ENCODE assay signal across 25 cellular contexts in the genomic region with DNA sequence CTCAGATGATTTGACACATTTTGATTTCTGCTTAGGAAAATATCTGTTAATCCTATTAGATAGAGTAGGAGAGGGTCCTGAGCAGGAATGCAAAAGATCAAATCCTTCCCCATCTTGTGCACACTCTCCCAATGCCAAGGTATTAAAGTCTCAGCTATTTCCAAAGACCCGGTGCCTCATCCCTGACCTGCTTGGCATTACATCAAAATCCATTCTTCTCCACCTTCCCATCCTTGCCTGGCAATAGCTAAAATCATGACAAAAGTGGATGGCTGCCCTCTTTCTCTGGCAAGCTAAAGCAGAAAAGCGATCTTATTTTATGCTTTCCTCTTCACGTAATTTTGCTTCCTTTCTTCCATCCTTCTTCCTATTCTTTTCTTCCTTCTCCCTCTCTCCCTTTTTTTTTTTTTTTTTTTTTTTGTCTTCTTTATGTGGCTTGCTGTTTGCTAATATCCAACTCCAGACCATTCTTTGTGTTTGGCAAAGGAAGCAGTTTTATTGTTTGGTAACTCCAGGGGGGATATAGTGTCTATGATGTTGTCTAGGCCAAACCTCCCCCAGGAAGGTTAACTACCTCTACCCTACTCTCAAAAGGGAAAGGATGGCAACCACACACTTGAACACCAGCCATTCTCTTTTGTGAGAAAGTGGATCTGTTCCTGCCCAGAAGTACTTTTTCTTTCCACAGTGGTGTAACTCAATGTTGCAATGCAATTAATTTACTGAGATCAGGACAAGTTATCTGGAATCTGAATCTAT.
DNase-seq lines count a peak whose midpoint lies in the region; ATAC-seq and TF ChIP-seq lines count a peak whose summit lies in the region.
"Had no signal": no experiment of that assay in that cellular context is flagged by ENCODE, and none has a peak within 500 bp of the region (broad histone marks: within the 10 kb centered on the region; RNA-seq: fewer than 3 reads in every experiment).

No MANE protein-coding gene starts in this region.

- WGBS in H9 (ENCODE audit: extremely low coverage, insufficient read length, low lambda C conversion rate), result no CpG with 5 or more reads among the region's 3 CpGs
- 70 to 79% (median 73%) methylated on average over 3 of the region's 3 CpGs for WGBS in heart left ventricle, 4 donors

- no peak overlapping the region for H4K8ac ChIP-seq in H9 (replicated peaks; ENCODE audit: insufficient read length, low read depth, low read length)

- TF ChIP-seq CTCF in A673 (conservative IDR thresholded peaks at IDR 0.05; ENCODE audit: low read depth, low read length) (no peak), H9 (conservative IDR thresholded peaks at IDR 0.05) (no peak), heart left ventricle (IDR thresholded peaks at IDR 0.05) (no peak), coronary artery (IDR thresholded peaks at IDR 0.05) (no peak)

- peak overlapping the region; percentile 68 to 99 (median 98) for H3K27ac Mint-ChIP-seq in H9
- H3K27ac Mint-ChIP-seq: activated naive CD8-positive, alpha-beta T cell treated with anti-CD3 and anti-CD28 coated beads, Interleukin-2, amount 10 ng/mL, durations not matched to agents 7 days and 5 days; activated T-helper 2 cell treated with anti-CD3 and anti-CD28 coated beads, Interferon-gamma antibody, Interleukin-2, Interleukin-4, amounts not matched to agents 10 μg/mL and 5 μg/mL and 100 μg/mL, durations not matched to agents 14 hours and 24 hours and 36 hours; stimulated activated effector memory CD8-positive, alpha-beta T cell treated with anti-CD3 and anti-CD28 coated beads, Interleukin-12 subunit alpha, Interleukin-12 subunit beta, amount 100 ng/mL, for 72 hours had no signal

- H3K4me3 Mint-ChIP-seq in H9, result peak overlapping the region; percentile 10 to 43; a peak in 2 of 5 replicates
- H3K4me3 Mint-ChIP-seq in activated T-cell treated with anti-CD3 and anti-CD28 coated beads, Interleukin-2, amount 50 U/mL, for 4 hours, result no peak overlapping the region
- H3K4me3 Mint-ChIP-seq: activated naive CD8-positive, alpha-beta T cell treated with anti-CD3 and anti-CD28 coated beads, Interleukin-2, amount 10 ng/mL, durations not matched to agents 7 days and 5 days; stimulated activated effector memory CD8-positive, alpha-beta T cell treated with anti-CD3 and anti-CD28 coated beads, Interleukin-12 subunit alpha, Interleukin-12 subunit beta, amount 100 ng/mL, for 72 hours had no signal

- no peak overlapping the region for H2BK120ac ChIP-seq in H9 (ENCODE audit: low read depth, low read length, poor library complexity, severe bottlenecking)

- POLR2A ChIA-PET in A673 (lab: Charles Lee; ENCODE audit: low non-redundant PET), result no interaction called here

- peaks cover 61 to 74% of the 10 kb centered on the region in 2 experiments for H3K4me1 Mint-ChIP-seq in H9
- no peaks in the 10 kb centered on the region for H3K4me1 Mint-ChIP-seq in activated T-cell treated with anti-CD3 and anti-CD28 coated beads, Interleukin-2, amount 50 U/mL, for 4 hours (ENCODE audit: low read depth)
- H3K4me1 Mint-ChIP-seq: activated naive CD8-positive, alpha-beta T cell treated with anti-CD3 and anti-CD28 coated beads, Interleukin-2, amount 10 ng/mL, durations not matched to agents 7 days and 5 days; stimulated activated effector memory CD8-positive, alpha-beta T cell treated with anti-CD3 and anti-CD28 coated beads, Interleukin-12 subunit alpha, Interleukin-12 subunit beta, amount 100 ng/mL, for 72 hours had no signal

- no peak overlapping the region for H2BK12ac ChIP-seq in H9 (ENCODE audit: insufficient read length, low read depth, low read length)

- H3K14ac ChIP-seq in H9 (ENCODE audit: insufficient read depth, low read length), result no peak overlapping the region

- no peaks in the 10 kb centered on the region for H3K36me3 ChIP-seq in A673 (ENCODE audit: insufficient read depth, low read length, poor library complexity, severe bottlenecking)
- no peaks in the 10 kb centered on the region for H3K36me3 ChIP-seq in heart left ventricle
- H3K36me3 ChIP-seq: brain microvascular endothelial cell, neutrophil, thoracic aorta, vagina had no signal

- no peak overlapping the region for H3K9ac ChIP-seq in H9 (ENCODE audit: extremely low read depth, insufficient read length, low read length)

- H3K56ac ChIP-seq in H9 (ENCODE audit: insufficient read length, low read depth, low read length), result no peak overlapping the region

- no peak overlapping the region for H3T11ph ChIP-seq in H9 (ENCODE audit: low read length)

- no peak overlapping the region for H2BK20ac ChIP-seq in H9 (ENCODE audit: low read depth, low read length, poor library complexity, severe bottlenecking)

- no peaks in the 10 kb centered on the region for H3K27me3 Mint-ChIP-seq in H9 (ENCODE audit: low read depth)
- peaks cover 14% of the 10 kb centered on the region for H3K27me3 Mint-ChIP-seq in activated T-cell treated with anti-CD3 and anti-CD28 coated beads, Interleukin-2, amount 50 U/mL, for 4 hours (ENCODE audit: low read depth)
- H3K27me3 Mint-ChIP-seq: activated naive CD8-positive, alpha-beta T cell treated with anti-CD3 and anti-CD28 coated beads, Interleukin-2, amount 10 ng/mL, durations not matched to agents 7 days and 5 days had no signal

- no peaks in the 10 kb centered on the region; a peak in 1 of 5 replicates for H3K9me3 Mint-ChIP-seq in H9
- H3K9me3 Mint-ChIP-seq in activated T-cell treated with anti-CD3 and anti-CD28 coated beads, Interleukin-2, amount 50 U/mL, for 4 hours, result no peaks in the 10 kb centered on the region
- H3K9me3 Mint-ChIP-seq: activated naive CD8-positive, alpha-beta T cell treated with anti-CD3 and anti-CD28 coated beads, Interleukin-2, amount 10 ng/mL, durations not matched to agents 7 days and 5 days; activated T-helper 2 cell treated with anti-CD3 and anti-CD28 coated beads, Interferon-gamma antibody, Interleukin-2, Interleukin-4, amounts not matched to agents 10 μg/mL and 5 μg/mL and 100 μg/mL, durations not matched to agents 14 hours and 24 hours and 36 hours; stimulated activated effector memory CD8-positive, alpha-beta T cell treated with anti-CD3 and anti-CD28 coated beads, Interleukin-12 subunit alpha, Interleukin-12 subunit beta, amount 100 ng/mL, for 72 hours had no signal

- H3K27me3 ChIP-seq in A673 (replicated peaks; ENCODE audit: insufficient read depth, low read depth, low read length, poor library complexity) (no peaks in the 10 kb centered on the region), H9 (ENCODE audit: insufficient read depth, low read length) (no peaks in the 10 kb centered on the region; the same call in 1 of the 2 replicates), layer of hippocampus (ENCODE audit: control insufficient read depth, insufficient read depth, low read length) (no peaks in the 10 kb centered on the region), heart left ventricle (no peaks in the 10 kb centered on the region)
- H3K27me3 ChIP-seq: brain microvascular endothelial cell, neutrophil, vagina had no signal

- no peak overlapping the region for H3K18ac ChIP-seq in H9 (ENCODE audit: insufficient read length, low read depth, low read length)

- no peaks in the 10 kb centered on the region for H3K79me1 ChIP-seq in H9 (ENCODE audit: insufficient read depth, low read depth, low read length, poor library complexity, severe bottlenecking)

- H3K4me2 ChIP-seq in H9 (ENCODE audit: insufficient read depth, insufficient read length, low read length), result peak overlapping the region; percentile 39

- no peak overlapping the region for H2BK5ac ChIP-seq in H9 (ENCODE audit: insufficient read length, low read length)

- CTCF ChIA-PET in A673 (lab: Charles Lee), result no interaction called here

- H3K9me3 ChIP-seq in A673 (ENCODE audit: low read depth, low read length, poor library complexity, severe bottlenecking) (no peaks in the 10 kb centered on the region), H9 (ENCODE audit: control insufficient read depth, low read depth, low read length) (no peaks in the 10 kb centered on the region), heart left ventricle (no peaks in the 10 kb centered on the region)
- H3K9me3 ChIP-seq: mucosa of descending colon, neutrophil, psoas muscle, thoracic aorta, vagina had no signal

- no peak overlapping the region for H2AFZ ChIP-seq in H9 (ENCODE audit: low read length)

- H2AK5ac ChIP-seq in H9 (ENCODE audit: insufficient read length, low read length), result no peak overlapping the region

- no peak overlapping the region for H4K5ac ChIP-seq in H9 (ENCODE audit: insufficient read length, low read depth, low read length)

- intact Hi-C loops in A673 (cut with micrococcal nuclease; ENCODE audit: unreplicated experiment) (no loop called here), heart left ventricle (cut with DNase I) (no loop called here)

- no peaks in the 10 kb centered on the region for H3K79me2 ChIP-seq in H9 (ENCODE audit: insufficient read depth, low read length)

- BruUV-seq in A673 (replicated peaks; lab: Mats Ljungman, UMichigan), result no TSS peak

- H2BK15ac ChIP-seq in H9 (ENCODE audit: low read depth, low read length), result no peak overlapping the region

- H3K23ac ChIP-seq in H9 (ENCODE audit: insufficient read length, low read depth, low read length), result no peak overlapping the region

- peaks cover 24% of the 10 kb centered on the region for H3K4me1 ChIP-seq in A673 (ENCODE audit: insufficient read depth, low read length, poor library complexity, severe bottlenecking)
- peaks cover 30% of the 10 kb centered on the region for H3K4me1 ChIP-seq in H9 (ENCODE audit: insufficient read depth, low read length)
- H3K4me1 ChIP-seq in heart left ventricle, result no peaks in the 10 kb centered on the region
- H3K4me1 ChIP-seq: psoas muscle, vagina had no signal

- H3K27ac ChIP-seq in A673 (ENCODE audit: low read depth, low read length, poor library complexity, severe bottlenecking) (peak overlapping the region; percentile 2), H9 (ENCODE audit: insufficient read length, low read depth, low read length) (peak overlapping the region; percentile 99), layer of hippocampus (ENCODE audit: low read depth, low read length) (peak overlapping the region; percentile 80), heart left ventricle (no peak overlapping the region), coronary artery (no peak overlapping the region)
- H3K27ac ChIP-seq: brain microvascular endothelial cell, neutrophil, psoas muscle, SK-N-MC, thoracic aorta, vagina had no signal

- DNase-seq in A673 (ENCODE audit: low spot score), result no peak
- no peak for DNase-seq in H9
- peak; percentile 55 for DNase-seq in astrocyte of the hippocampus (ENCODE audit: low read depth, low spot score)
- DNase-seq in heart left ventricle, result no peak
- no peak for DNase-seq in coronary artery (ENCODE audit: low spot score)
- DNase-seq in activated T-cell treated with anti-CD3 and anti-CD28 coated beads, Interleukin-2, amount 50 U/mL, for 4 hours, result no peak
- DNase-seq: ACHN; activated naive CD8-positive, alpha-beta T cell treated with anti-CD3 and anti-CD28 coated beads, Interleukin-2, amount 10 ng/mL, durations not matched to agents 7 days and 5 days; brain microvascular endothelial cell; DMS 273 treated with DMSO at 0.1 percent for 48 hours; KBM-7; left ventricle myocardium superior; mucosa of descending colon; NCI-H510A; psoas muscle; RPMI8226; stimulated activated CD4-positive, alpha-beta T cell treated with anti-CD3 and anti-CD28 coated beads, Interleukin-1b, Interleukin-23, amount 100 ng/mL, for 48 hours had no signal

- no peak overlapping the region for H4K91ac ChIP-seq in H9 (ENCODE audit: insufficient read length, low read depth, low read length)

- ATAC-seq in heart left ventricle (no peak), HG03460 (IDR thresholded peaks at IDR 0.05; ENCODE audit: unreplicated experiment) (no peak)
- no peak for ATAC-seq in activated T-cell treated with anti-CD3 and anti-CD28 coated beads, Interleukin-2, amount 50 U/mL, for 4 hours
- ATAC-seq: left ventricle myocardium superior; mucosa of descending colon; psoas muscle; stimulated activated effector memory CD8-positive, alpha-beta T cell treated with anti-CD3 and anti-CD28 coated beads, Interleukin-12 subunit alpha, Interleukin-12 subunit beta, amount 100 ng/mL, for 72 hours had no signal

- TF ChIP-seq POLR2A in heart left ventricle (IDR thresholded peaks at IDR 0.05), result no peak

- H3K36me3 Mint-ChIP-seq in H9 (ENCODE audit: insufficient read depth in 1 of 3, low read depth in 3 of 3), result no peaks in the 10 kb centered on the region
- H3K36me3 Mint-ChIP-seq in activated T-cell treated with anti-CD3 and anti-CD28 coated beads, Interleukin-2, amount 50 U/mL, for 4 hours (ENCODE audit: insufficient read depth), result no peaks in the 10 kb centered on the region
- H3K36me3 Mint-ChIP-seq: activated naive CD8-positive, alpha-beta T cell treated with anti-CD3 and anti-CD28 coated beads, Interleukin-2, amount 10 ng/mL, durations not matched to agents 7 days and 5 days; stimulated activated effector memory CD8-positive, alpha-beta T cell treated with anti-CD3 and anti-CD28 coated beads, Interleukin-12 subunit alpha, Interleukin-12 subunit beta, amount 100 ng/mL, for 72 hours had no signal

- no peak overlapping the region for H3K4me3 ChIP-seq in A673 (ENCODE audit: low read depth, low read length, poor library complexity, severe bottlenecking)
- H3K4me3 ChIP-seq in heart left ventricle, result no peak overlapping the region
- H3K4me3 ChIP-seq in coronary artery, result no peak overlapping the region
- H3K4me3 ChIP-seq: mucosa of descending colon, psoas muscle, SK-N-MC, thoracic aorta, vagina had no signal

- H3K23me2 ChIP-seq in H9 (ENCODE audit: insufficient read length, low read depth, low read length, poor library complexity, severe bottlenecking), result no peaks in the 10 kb centered on the region

- H3K4ac ChIP-seq in H9 (ENCODE audit: low read depth, low read length), result no peak overlapping the region; the same call in 1 of the 2 replicates

- H4K20me1 ChIP-seq in H9 (ENCODE audit: control insufficient read depth, insufficient read depth, insufficient read length), result no peaks in the 10 kb centered on the region

Comparison
In these comparisons a context has a peak if more than half of its experiments do, and no peak if none do; other contexts are left out.
1. H3K27ac ChIP-seq: peak in A673 (single experiment), H9 (single experiment) and layer of hippocampus (single experiment); none in heart left ventricle (0 of 12) and coronary artery (0 of 2).